Comparison of ENCODE assay signal across 13 cellular contexts in genomic region chr4:140690093-140690492, GRCh38.
"Had no signal": no experiment of that assay in that cellular context is flagged by ENCODE, and none has a peak within 500 bp of the region (broad histone marks: within the 10 kb centered on the region; RNA-seq: fewer than 3 reads in every experiment).

No MANE protein-coding gene starts in this region.

- H3K4me3 ChIP-seq: lower lobe of right lung, right atrium auricular region, SK-N-MC had no signal

- H3K27me3 ChIP-seq: right atrium auricular region had no signal

- DNase-seq: activated CD4-positive, alpha-beta T cell treated with anti-CD3 and anti-CD28 coated beads, Interleukin-2, amount 50 U/mL, for 48 hours; activated naive CD4-positive, alpha-beta T cell treated with anti-CD3 and anti-CD28 coated beads, Interleukin-2, amount 10 ng/mL, durations not matched to agents 7 days and 5 days; activated T-cell treated with anti-CD3 and anti-CD28 coated beads, Interleukin-2, amount 50 U/mL, for 1 hour; kidney glomerular epithelial cell; lower lobe of right lung; stimulated activated CD4-positive, alpha-beta T cell treated with anti-CD3 and anti-CD28 coated beads, Interleukin-15, amount 100 ng/mL, for 24 hours; stimulated activated CD4-positive, alpha-beta T cell treated with anti-CD3 and anti-CD28 coated beads, Interleukin-4, amount 100 ng/mL, for 4 hours; stimulated activated CD8-positive, alpha-beta memory T cell treated with anti-CD3 and anti-CD28 coated beads, Interleukin-4, amount 100 ng/mL, for 48 hours; T-cell; T-helper 9 cell had no signal

- H3K27ac ChIP-seq: right atrium auricular region, SK-N-MC had no signal

- ATAC-seq: esophagus mucosa, lower lobe of right lung, T-cell had no signal

- H3K9me3 ChIP-seq: lower lobe of right lung, right atrium auricular region had no signal

- H3K36me3 ChIP-seq: right atrium auricular region had no signal
